ENCODE assay signal across 12 cellular contexts in genomic region chr20:60572991-60573390, GRCh38.
"Had no signal": no experiment of that assay in that cellular context is flagged by ENCODE, and none has a peak within 500 bp of the region (broad histone marks: within the 10 kb centered on the region; RNA-seq: fewer than 3 reads in every experiment).

No MANE protein-coding gene starts in this region.

- DNase-seq: activated CD8-positive, alpha-beta memory T cell treated with anti-CD3 and anti-CD28 coated beads, Interleukin-2, amount 50 U/mL, for 48 hours; activated CD8-positive, alpha-beta T cell treated with anti-CD3 and anti-CD28 coated beads for 36 hours; activated naive CD4-positive, alpha-beta T cell treated with anti-CD3 and anti-CD28 coated beads for 36 hours; effector memory CD4-positive, alpha-beta T cell; glutamatergic neuron; left colon; mucosa of descending colon; naive thymus-derived CD8-positive, alpha-beta T cell; right lobe of liver; stimulated activated CD4-positive, alpha-beta T cell treated with anti-CD3 and anti-CD28 coated beads, Interleukin-2, amount 100 ng/mL, for 24 hours; stimulated activated naive B cell treated with anti-CD40 and anti-IgM and Interleukin-4, amounts not matched to agents 10 μg/mL and 1 μg/mL and 100 μg/mL, for 72 hours had no signal

- H3K4me1 Mint-ChIP-seq: naive thymus-derived CD8-positive, alpha-beta T cell; stimulated activated naive B cell treated with anti-CD40 and anti-IgM and Interleukin-4, amounts not matched to agents 10 μg/mL and 1 μg/mL and 100 μg/mL, for 72 hours had no signal

- H3K27me3 Mint-ChIP-seq: activated CD8-positive, alpha-beta T cell treated with anti-CD3 and anti-CD28 coated beads for 36 hours had no signal

- H3K9me3 Mint-ChIP-seq: activated CD8-positive, alpha-beta T cell treated with anti-CD3 and anti-CD28 coated beads for 36 hours; activated naive CD4-positive, alpha-beta T cell treated with anti-CD3 and anti-CD28 coated beads for 36 hours; type B pancreatic cell had no signal

- H3K27ac Mint-ChIP-seq: activated CD8-positive, alpha-beta T cell treated with anti-CD3 and anti-CD28 coated beads for 36 hours; activated naive CD4-positive, alpha-beta T cell treated with anti-CD3 and anti-CD28 coated beads for 36 hours; naive thymus-derived CD8-positive, alpha-beta T cell; stimulated activated naive B cell treated with anti-CD40 and anti-IgM and Interleukin-4, amounts not matched to agents 10 μg/mL and 1 μg/mL and 100 μg/mL, for 72 hours; type B pancreatic cell had no signal

- H3K4me3 Mint-ChIP-seq: activated CD8-positive, alpha-beta T cell treated with anti-CD3 and anti-CD28 coated beads for 36 hours; activated naive CD4-positive, alpha-beta T cell treated with anti-CD3 and anti-CD28 coated beads for 36 hours; naive thymus-derived CD8-positive, alpha-beta T cell; stimulated activated naive B cell treated with anti-CD40 and anti-IgM and Interleukin-4, amounts not matched to agents 10 μg/mL and 1 μg/mL and 100 μg/mL, for 72 hours; type B pancreatic cell had no signal

- H3K36me3 Mint-ChIP-seq: naive thymus-derived CD8-positive, alpha-beta T cell; stimulated activated naive B cell treated with anti-CD40 and anti-IgM and Interleukin-4, amounts not matched to agents 10 μg/mL and 1 μg/mL and 100 μg/mL, for 72 hours; type B pancreatic cell had no signal

- ATAC-seq: activated CD8-positive, alpha-beta T cell treated with anti-CD3 and anti-CD28 coated beads for 36 hours; left colon; mucosa of descending colon; naive thymus-derived CD8-positive, alpha-beta T cell; right lobe of liver; stimulated activated naive B cell treated with anti-CD40 and anti-IgM and Interleukin-4, amounts not matched to agents 10 μg/mL and 1 μg/mL and 100 μg/mL, for 72 hours had no signal
